ENCODE assay signal across 8 cellular contexts in the genomic region with DNA sequence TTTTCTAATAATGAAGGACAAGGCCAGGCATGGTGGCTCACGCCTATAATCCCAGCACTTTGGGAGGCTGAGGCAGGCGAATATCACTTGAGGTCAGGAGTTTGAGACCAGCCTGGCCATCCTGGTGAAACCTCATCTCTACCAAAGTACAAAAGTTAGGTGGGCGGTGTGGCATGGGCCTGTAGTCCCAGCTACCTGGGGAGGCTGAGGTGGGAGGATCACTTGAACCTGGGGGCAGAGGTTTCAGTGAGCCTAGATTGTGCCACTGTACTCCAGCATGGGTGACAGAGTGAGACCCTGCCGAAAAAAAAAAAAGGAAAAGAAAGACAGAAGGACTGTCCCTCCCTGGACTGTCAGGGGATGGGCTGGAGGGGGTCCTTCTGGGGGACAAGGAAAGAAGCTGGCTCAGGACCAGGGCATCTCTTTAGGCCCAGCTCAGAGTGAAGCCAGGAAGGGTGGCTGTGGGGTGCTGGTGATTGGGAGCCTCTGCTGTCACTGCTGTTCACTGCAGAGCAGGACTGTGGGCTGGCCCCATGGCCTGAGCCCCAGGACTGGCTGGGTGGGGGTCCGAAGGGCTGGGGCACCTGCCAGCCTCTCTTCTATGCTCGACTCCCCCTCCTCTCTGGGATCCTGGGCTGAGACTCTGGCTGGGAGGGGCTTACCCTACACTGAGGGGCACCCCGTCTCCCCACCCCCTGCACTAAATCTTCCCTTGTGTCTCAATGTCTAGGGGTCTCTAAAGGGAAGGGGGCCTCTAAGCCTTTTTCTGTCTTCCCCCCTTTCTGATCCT. TPM values are rescaled to one million over a fixed set of nuclear protein-coding genes. Genes with fewer than 3 reads are reported as not detected.
DNase-seq lines count a peak whose midpoint lies in the region; TF ChIP-seq lines count a peak whose summit lies in the region.

No MANE protein-coding gene starts in this region.

- no peaks in the 10 kb centered on the region for H3K9me3 Mint-ChIP-seq in activated T-helper 2 cell treated with anti-CD3 and anti-CD28 coated beads, Interferon-gamma antibody, Interleukin-2, Interleukin-4, amounts not matched to agents 10 μg/mL and 5 μg/mL and 100 μg/mL, durations not matched to agents 14 hours and 24 hours and 36 hours

- H3K9ac ChIP-seq in HUES6 (ENCODE audit: low read length) = peak overlapping the region; percentile 56
- peak overlapping the region; percentile 34 for H3K9ac ChIP-seq in iPS-18a (ENCODE audit: low read length)

- H3K27me3 Mint-ChIP-seq in activated T-helper 2 cell treated with anti-CD3 and anti-CD28 coated beads, Interferon-gamma antibody, Interleukin-2, Interleukin-4, amounts not matched to agents 10 μg/mL and 5 μg/mL and 100 μg/mL, durations not matched to agents 14 hours and 24 hours and 36 hours (ENCODE audit: low read depth) = peaks cover 35% of the 10 kb centered on the region

- no peak for TF ChIP-seq CTCF in stomach (IDR thresholded peaks at IDR 0.05)

- H3K4me1 Mint-ChIP-seq in activated T-helper 2 cell treated with anti-CD3 and anti-CD28 coated beads, Interferon-gamma antibody, Interleukin-2, Interleukin-4, amounts not matched to agents 10 μg/mL and 5 μg/mL and 100 μg/mL, durations not matched to agents 14 hours and 24 hours and 36 hours (ENCODE audit: low read depth) = peaks cover 5% of the 10 kb centered on the region

- WGBS in stomach, 5 donors = 56 to 64% (median 58%) methylated on average over 7 of the region's 7 CpGs

- intact Hi-C loops in activated T-helper 2 cell treated with anti-CD3 and anti-CD28 coated beads, Interferon-gamma antibody, Interleukin-2, Interleukin-4, amounts not matched to agents 10 μg/mL and 5 μg/mL and 100 μg/mL, durations not matched to agents 14 hours and 24 hours and 36 hours (cut with micrococcal nuclease) = loop anchor here (10.0 kb wide), 1 partner anchor 237 kb away; no protein-coding TSS in a partner anchor
- intact Hi-C loops in stomach (cut with DNase I; ENCODE audit: low total_unique reads) = loop anchor here (10.0 kb wide), 1 partner anchor 47 kb away; no protein-coding TSS in a partner anchor

- H3K27me3 ChIP-seq in HUES6 (ENCODE audit: control insufficient read depth, insufficient read depth, low read length) (no peaks in the 10 kb centered on the region), iPS-18a (ENCODE audit: control insufficient read depth, insufficient read depth, low read length) (no peaks in the 10 kb centered on the region), stomach (peaks cover 0 to 3% (median 0%) of the 10 kb centered on the region in 3 donors)

- no peak for DNase-seq in activated T-helper 2 cell treated with anti-CD3 and anti-CD28 coated beads, Interferon-gamma antibody, Interleukin-2, Interleukin-4, amounts not matched to agents 10 μg/mL and 5 μg/mL and 100 μg/mL, durations not matched to agents 14 hours and 24 hours and 36 hours (ENCODE audit: low spot score)
- DNase-seq in stomach = no peak
- DNase-seq in NCI-H2171 (lab: John Stamatoyannopoulos, UW) = no peak
- no peak for DNase-seq in DMS79 treated with DMSO at 0.1 percent for 48 hours (lab: John Stamatoyannopoulos, UW)
- DNase-seq in DMS53 (lab: John Stamatoyannopoulos, UW) = no peak
- no peak for DNase-seq in cerebellar cortex (ENCODE audit: low spot score)

- H3K4me3 ChIP-seq in HUES6 (ENCODE audit: low read depth, low read length) (peak overlapping the region; percentile 80), iPS-18a (ENCODE audit: low read length) (peak overlapping the region; percentile 53), stomach (peak overlapping the region; percentile 77 to 94 (median 86))

- no peak for TF ChIP-seq POLR2A in stomach (IDR thresholded peaks at IDR 0.05)

- H3K4me1 ChIP-seq in HUES6 (ENCODE audit: control insufficient read depth, insufficient read depth, low read length) (peaks cover 52% of the 10 kb centered on the region), iPS-18a (ENCODE audit: control insufficient read depth, low read depth, low read length) (peaks cover 17% of the 10 kb centered on the region), stomach (peaks cover 18 to 71% (median 46%) of the 10 kb centered on the region in 4 donors)

- H3K4me3 Mint-ChIP-seq in activated T-helper 2 cell treated with anti-CD3 and anti-CD28 coated beads, Interferon-gamma antibody, Interleukin-2, Interleukin-4, amounts not matched to agents 10 μg/mL and 5 μg/mL and 100 μg/mL, durations not matched to agents 14 hours and 24 hours and 36 hours (ENCODE audit: low read depth) = peak overlapping the region; percentile 80

- H3K36me3 Mint-ChIP-seq in activated T-helper 2 cell treated with anti-CD3 and anti-CD28 coated beads, Interferon-gamma antibody, Interleukin-2, Interleukin-4, amounts not matched to agents 10 μg/mL and 5 μg/mL and 100 μg/mL, durations not matched to agents 14 hours and 24 hours and 36 hours (ENCODE audit: low read depth) = no peaks in the 10 kb centered on the region

- H3K27ac ChIP-seq in HUES6 (ENCODE audit: low read depth, low read length) (no peak overlapping the region), iPS-18a (ENCODE audit: low read length) (no peak overlapping the region), stomach (peak overlapping the region in 4 of 5 donors; percentile 86 to 94 (median 89))

- no peaks in the 10 kb centered on the region for H3K36me3 ChIP-seq in HUES6 (ENCODE audit: control insufficient read depth, insufficient read depth, low read length)
- no peaks in the 10 kb centered on the region for H3K36me3 ChIP-seq in iPS-18a (ENCODE audit: control insufficient read depth, low read depth, low read length)
- no peaks in the 10 kb centered on the region for H3K36me3 ChIP-seq in stomach

- H3K27ac Mint-ChIP-seq in activated T-helper 2 cell treated with anti-CD3 and anti-CD28 coated beads, Interferon-gamma antibody, Interleukin-2, Interleukin-4, amounts not matched to agents 10 μg/mL and 5 μg/mL and 100 μg/mL, durations not matched to agents 14 hours and 24 hours and 36 hours = no peak overlapping the region

- no peaks in the 10 kb centered on the region for H3K9me3 ChIP-seq in HUES6 (ENCODE audit: control insufficient read depth, insufficient read depth, low read depth, low read length)
- no peaks in the 10 kb centered on the region for H3K9me3 ChIP-seq in iPS-18a (ENCODE audit: control insufficient read depth, low read depth, low read length)
- H3K9me3 ChIP-seq in stomach = no peaks in the 10 kb centered on the region

- no peak for TF ChIP-seq EP300 in stomach (IDR thresholded peaks at IDR 0.05)

RNA-seq across cellular contexts. Expression of gene ARHGAP23, which starts 0.9 kb away (rescaled TPM):
- 0.32 and 1.2 TPM in 2 replicates for total RNA-seq in activated T-helper 2 cell treated with anti-CD3 and anti-CD28 coated beads, Interferon-gamma antibody, Interleukin-2, Interleukin-4, amounts not matched to agents 10 μg/mL and 5 μg/mL and 100 μg/mL, durations not matched to agents 14 hours and 24 hours and 36 hours
- total RNA-seq in stomach = 10 to 100 TPM; 23.9 to 55.5 (median 30.1) TPM
- 10 to 100 TPM in 1 of 3 donors, 1 to 10 TPM in 2; 4.0 to 18.8 (median 6.6) TPM for polyA plus RNA-seq in stomach

Comparison
In these comparisons a context has a peak if more than half of its experiments do, and no peak if none do; other contexts are left out.
1. H3K27ac ChIP-seq: peak in stomach (4 of 5); none in HUES6 (single experiment) and iPS-18a (single experiment).
2. RNA of gene ARHGAP23, which starts 0.9 kb away (total RNA-seq): 23.9 to 55.5 TPM in stomach; 0.32 to 1.2 TPM in activated T-helper 2 cell treated with anti-CD3 and anti-CD28 coated beads, Interferon-gamma antibody, Interleukin-2, Interleukin-4, amounts not matched to agents 10 μg/mL and 5 μg/mL and 100 μg/mL, durations not matched to agents 14 hours and 24 hours and 36 hours; every median in the first group is over 10 times any median in the second.
3. Peak in every context shown above with its lines, with median percentiles within 50 percentile points of each other: H3K4me3 ChIP-seq.